8 cellular contexts compared by ENCODE assay signal in genomic region chr22:19717691-19718254, GRCh38. TPM values are rescaled to one million over a fixed set of nuclear protein-coding genes. Genes with fewer than 3 reads are reported as not detected.
DNase-seq lines count a peak whose midpoint lies in the region; ATAC-seq, FAIRE-seq and TF ChIP-seq lines count a peak whose summit lies in the region.

No MANE protein-coding gene starts in this region.

- DNase-seq in AG08395 (ENCODE audit: low spot score) (peak; percentile 93), GM19239 (ENCODE audit: insufficient read length, low spot score) (peak; percentile 99), NCI-H1105 (lab: John Stamatoyannopoulos, UW) (peak; percentile 31), choroid plexus epithelial cell (ENCODE audit: low read depth) (peak; percentile 68), left colon (peak; percentile 40 to 74), NCI-H524 treated with DMSO at 0.1 percent for 48 hours (lab: John Stamatoyannopoulos, UW) (no peak)
- peak; percentile 76 to 80 for DNase-seq in activated CD4-positive, alpha-beta T cell treated with anti-CD3 and anti-CD28 coated beads for 4 hours
- peak; percentile 70 for DNase-seq in stimulated activated CD4-positive, alpha-beta T cell treated with anti-CD3 and anti-CD28 coated beads, Interleukin-1b, Interleukin-23, amount 100 ng/mL, for 48 hours

- no peak for FAIRE-seq in GM19239 (lab: Jason Lieb, UNC)

- TF ChIP-seq CTCF in choroid plexus epithelial cell (conservative IDR thresholded peaks at IDR 0.05; ENCODE audit: low read depth, low read length) = peak; percentile 58

- peak overlapping the region; percentile 63 for H3K4me3 ChIP-seq in choroid plexus epithelial cell (ENCODE audit: low read depth, low read length)

- ATAC-seq in left colon = peak; percentile 86

- intact Hi-C loops in left colon (cut with DNase I, micrococcal nuclease) = loop anchor here in 1 of 2 donors (2.0 kb wide), 1 partner anchor 37 kb away; no protein-coding TSS in a partner anchor

RNA-seq across cellular contexts. Expression of gene SEPTIN5, which starts 3.5 kb away (rescaled TPM):
- total RNA-seq in left colon = 1 to 10 TPM; 4.4 to 4.6 TPM

RNA-seq across cellular contexts. Expression of gene GP1BB, which starts 5.6 kb away (rescaled TPM):
- under 1 TPM in 1 of 2 donors, not detected in 1; 0.40 TPM for total RNA-seq in left colon

RNA-seq across cellular contexts. Expression of gene TBX1, which starts 42.8 kb away (rescaled TPM):
- 1 to 10 TPM; 1.6 to 1.9 TPM for total RNA-seq in left colon
